ENCODE assay signal across 1 cellular context in the genomic region with DNA sequence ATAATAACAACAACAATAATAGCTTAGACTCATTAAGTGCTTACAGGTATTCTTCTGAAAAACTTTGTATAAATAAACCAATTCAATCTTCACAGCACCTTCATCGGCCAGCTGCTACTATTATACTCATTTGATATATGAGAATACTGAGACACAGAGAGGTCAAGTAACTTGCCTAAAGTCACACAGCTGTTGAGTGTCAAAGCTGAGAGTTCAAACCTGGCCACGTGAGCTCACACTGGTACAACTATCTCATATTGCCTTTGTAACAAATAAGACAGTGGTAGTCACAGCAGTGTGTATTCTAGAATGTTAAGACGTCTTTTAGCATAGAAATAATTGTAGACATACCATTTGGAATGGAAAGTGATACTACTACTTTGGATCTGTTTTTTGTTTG.
TF ChIP-seq lines count a peak whose summit lies in the region.

No MANE protein-coding gene starts in this region.

TF ChIP-seq in H1, 55 proteins besides CTCF, POLR2A, EP300 and RAD21 (continued from another document):
- peak; percentile 82 for TF ChIP-seq KDM1A (IDR thresholded peaks at IDR 0.05; ENCODE audit: borderline replicate concordance, low read length)
- TF ChIP-seq HDAC2 (IDR thresholded peaks at IDR 0.05; ENCODE audit: borderline replicate concordance in 1 of 2, low read depth in 2 of 2, low read length in 2 of 2) = peak in 1 of 2 experiments; percentile 58; a peak in 1 of 4 replicates
